Comparison of ENCODE assay signal across 1 cellular context in genomic region chr19:7681336-7682174, GRCh38.
TF ChIP-seq lines count a peak whose summit lies in the region.

No MANE protein-coding gene starts in this region.

TF ChIP-seq in HepG2, 621 proteins besides CTCF, POLR2A, EP300 and RAD21 (continued from another document and continues in another):
- 0 out of 2 replicates have a peak, but pooled peaks have one; percentile 20 for TF ChIP-seq ZBTB25 (CRISPR knock-in tag; IDR thresholded peaks at IDR 0.05)
- TF ChIP-seq SIX1 (CRISPR knock-in tag; IDR thresholded peaks at IDR 0.05; ENCODE audit: borderline replicate concordance): no peak
- TF ChIP-seq CREB1 (IDR thresholded peaks at IDR 0.05): no peak
- no peak for TF ChIP-seq CREB1 (CRISPR knock-in tag; IDR thresholded peaks at IDR 0.05)
- TF ChIP-seq XRCC5 (optimal IDR thresholded peaks at IDR 0.05; ENCODE audit: low read length): peak; percentile 83
- TF ChIP-seq HIVEP1 (CRISPR knock-in tag; IDR thresholded peaks at IDR 0.05): no peak
- no peak for TF ChIP-seq AGO2 (optimal IDR thresholded peaks at IDR 0.05; ENCODE audit: low read depth, low read length)
- no peak for TF ChIP-seq JARID2 (CRISPR knock-in tag; IDR thresholded peaks at IDR 0.05; ENCODE audit: insufficient replicate concordance)
- TF ChIP-seq DNMT3B (CRISPR knock-in tag; conservative IDR thresholded peaks at IDR 0.05): no peak
- TF ChIP-seq SMC3 (IDR thresholded peaks at IDR 0.05; ENCODE audit: low read length): peak; percentile 46; the same call in 1 of the 2 replicates
- no peak for TF ChIP-seq THYN1 (CRISPR knock-in tag; IDR thresholded peaks at IDR 0.05; ENCODE audit: borderline replicate concordance, low read depth)
- peak; percentile 97 for TF ChIP-seq ZBTB33 (CRISPR knock-in tag; IDR thresholded peaks at IDR 0.05)
- no peak for TF ChIP-seq ZNF329 (CRISPR knock-in tag; IDR thresholded peaks at IDR 0.05; ENCODE audit: low read depth)
- TF ChIP-seq KLF13 (CRISPR knock-in tag; IDR thresholded peaks at IDR 0.05): no peak
- no peak for TF ChIP-seq LRRFIP1 (CRISPR knock-in tag; conservative IDR thresholded peaks at IDR 0.05)
- no peak for TF ChIP-seq CHCHD3 (CRISPR knock-in tag; IDR thresholded peaks at IDR 0.05)
- TF ChIP-seq ZNF331 (CRISPR knock-in tag; IDR thresholded peaks at IDR 0.05): 0 out of 2 replicates have a peak, but pooled peaks have one; percentile 49
- TF ChIP-seq HOXA3 (CRISPR knock-in tag; IDR thresholded peaks at IDR 0.05): peak; percentile 17; the same call in 1 of the 2 replicates
- no peak for TF ChIP-seq ZBTB7B (CRISPR knock-in tag; IDR thresholded peaks at IDR 0.05)
- peak; percentile 59; the same call in 1 of the 2 replicates for TF ChIP-seq ZNF572 (CRISPR knock-in tag; IDR thresholded peaks at IDR 0.05)
- TF ChIP-seq ZNF792 (CRISPR knock-in tag; IDR thresholded peaks at IDR 0.05): no peak
- no peak for TF ChIP-seq ZNF407 (CRISPR knock-in tag; IDR thresholded peaks at IDR 0.05; ENCODE audit: not compliant biosample characterization)
- TF ChIP-seq MED1 (CRISPR knock-in tag; IDR thresholded peaks at IDR 0.05): no peak
- TF ChIP-seq MAFG (CRISPR knock-in tag; IDR thresholded peaks at IDR 0.05): no peak
- TF ChIP-seq ZNF263 (CRISPR knock-in tag; IDR thresholded peaks at IDR 0.05): peak; percentile 29; the same call in 1 of the 2 replicates
- 0 out of 2 replicates have a peak, but pooled peaks have one; percentile 35 for TF ChIP-seq HDAC1 (CRISPR knock-in tag; IDR thresholded peaks at IDR 0.05)
- 0 out of 2 replicates have a peak, but pooled peaks have one; percentile 2 for TF ChIP-seq NAIF1 (CRISPR knock-in tag; IDR thresholded peaks at IDR 0.05; ENCODE audit: borderline replicate concordance)
- no peak for TF ChIP-seq ZXDC (CRISPR knock-in tag; IDR thresholded peaks at IDR 0.05)
- TF ChIP-seq ZNF280D (CRISPR knock-in tag; IDR thresholded peaks at IDR 0.05): 0 out of 2 replicates have a peak, but pooled peaks have one; percentile 58
- no peak for TF ChIP-seq CENPT (CRISPR knock-in tag; IDR thresholded peaks at IDR 0.05; ENCODE audit: low read depth)
- no peak for TF ChIP-seq PHF20 (CRISPR knock-in tag; IDR thresholded peaks at IDR 0.05)
- peak; percentile 99 for TF ChIP-seq ZNF281 (CRISPR knock-in tag; IDR thresholded peaks at IDR 0.05; ENCODE audit: borderline replicate concordance)
- TF ChIP-seq ZMYM3 (CRISPR knock-in tag; IDR thresholded peaks at IDR 0.05): peak; percentile 43; the same call in 1 of the 2 replicates
- no peak for TF ChIP-seq IKZF1 (IDR thresholded peaks at IDR 0.05)
